In genomic region chr21:18759267-18759666, GRCh38 we compare ENCODE assay signal across 24 cellular contexts.
"Had no signal": no experiment of that assay in that cellular context is flagged by ENCODE, and none has a peak within 500 bp of the region (broad histone marks: within the 10 kb centered on the region; RNA-seq: fewer than 3 reads in every experiment).

No MANE protein-coding gene starts in this region.

- H3K4me3 ChIP-seq: left ventricle myocardium inferior, lung, neural progenitor cell, psoas muscle, right lobe of liver, smooth muscle cell, transverse colon, upper lobe of left lung, vagina had no signal

- H3K9me3 Mint-ChIP-seq: memory B cell, nephron had no signal

- H3K27me3 Mint-ChIP-seq: memory B cell; naive thymus-derived CD8-positive, alpha-beta T cell; stimulated activated memory B cell treated with anti-CD40 and anti-IgM and Interleukin-4, amounts not matched to agents 10 μg/mL and 1 μg/mL and 100 μg/mL, for 72 hours; stimulated activated naive CD8-positive, alpha-beta T cell treated with anti-CD3 and anti-CD28 coated beads, Interleukin-15, amount 100 ng/mL, for 72 hours had no signal

- DNase-seq: islet precursor cell; left ventricle myocardium inferior; naive thymus-derived CD8-positive, alpha-beta T cell; occipital lobe; psoas muscle; right lobe of liver; stimulated activated CD4-positive, alpha-beta T cell treated with anti-CD3 and anti-CD28 coated beads, Interleukin-1b, Interleukin-23, amount 100 ng/mL, for 48 hours; stimulated activated CD4-positive, alpha-beta T cell treated with anti-CD3 and anti-CD28 coated beads, Interleukin-2, amount 100 ng/mL, for 48 hours; stimulated activated CD4-positive, alpha-beta T cell treated with anti-CD3 and anti-CD28 coated beads, Interleukin-4, amount 100 ng/mL, for 4 hours; stimulated activated CD8-positive, alpha-beta memory T cell treated with anti-CD3 and anti-CD28 coated beads, Interleukin-4, amount 100 ng/mL, for 48 hours; stimulated activated naive CD4-positive, alpha-beta T cell treated with Interleukin-2 at 50 U/mL for 16 hours; stimulated activated naive CD8-positive, alpha-beta T cell treated with anti-CD3 and anti-CD28 coated beads, Interleukin-15, amount 100 ng/mL, for 72 hours; substantia nigra; transverse colon had no signal

- H3K36me3 ChIP-seq: left ventricle myocardium inferior, neural progenitor cell, neutrophil, right lobe of liver, transverse colon, upper lobe of left lung, vagina had no signal

- H3K4me1 ChIP-seq: left ventricle myocardium inferior, neural progenitor cell, parathyroid adenoma, psoas muscle, right lobe of liver, transverse colon, upper lobe of left lung, vagina had no signal

- H3K27ac ChIP-seq: left ventricle myocardium inferior, neural progenitor cell, neutrophil, parathyroid adenoma, psoas muscle, right lobe of liver, transverse colon, upper lobe of left lung, vagina had no signal

- H3K27ac Mint-ChIP-seq: memory B cell; naive thymus-derived CD8-positive, alpha-beta T cell; nephron; neural progenitor cell; stimulated activated memory B cell treated with anti-CD40 and anti-IgM and Interleukin-4, amounts not matched to agents 10 μg/mL and 1 μg/mL and 100 μg/mL, for 72 hours; stimulated activated naive CD8-positive, alpha-beta T cell treated with anti-CD3 and anti-CD28 coated beads, Interleukin-15, amount 100 ng/mL, for 72 hours had no signal

- H3K4me3 Mint-ChIP-seq: memory B cell; naive thymus-derived CD8-positive, alpha-beta T cell; nephron; neural progenitor cell; stimulated activated memory B cell treated with anti-CD40 and anti-IgM and Interleukin-4, amounts not matched to agents 10 μg/mL and 1 μg/mL and 100 μg/mL, for 72 hours; stimulated activated naive CD8-positive, alpha-beta T cell treated with anti-CD3 and anti-CD28 coated beads, Interleukin-15, amount 100 ng/mL, for 72 hours had no signal

- H3K4me1 Mint-ChIP-seq: memory B cell; naive thymus-derived CD8-positive, alpha-beta T cell; nephron; stimulated activated memory B cell treated with anti-CD40 and anti-IgM and Interleukin-4, amounts not matched to agents 10 μg/mL and 1 μg/mL and 100 μg/mL, for 72 hours; stimulated activated naive CD8-positive, alpha-beta T cell treated with anti-CD3 and anti-CD28 coated beads, Interleukin-15, amount 100 ng/mL, for 72 hours had no signal

- H3K27me3 ChIP-seq: neural progenitor cell, neutrophil, right lobe of liver, transverse colon, upper lobe of left lung, vagina had no signal

- H3K9me3 ChIP-seq: left ventricle myocardium inferior, neutrophil, psoas muscle, right lobe of liver, transverse colon, upper lobe of left lung, vagina had no signal

- H3K36me3 Mint-ChIP-seq: memory B cell; naive thymus-derived CD8-positive, alpha-beta T cell; neural progenitor cell; stimulated activated memory B cell treated with anti-CD40 and anti-IgM and Interleukin-4, amounts not matched to agents 10 μg/mL and 1 μg/mL and 100 μg/mL, for 72 hours had no signal
